Comparison of ENCODE assay signal across 24 cellular contexts in genomic region chr11:19579957-19580356, GRCh38.
DNase-seq lines count a peak whose midpoint lies in the region; ATAC-seq and TF ChIP-seq lines count a peak whose summit lies in the region.
"Had no signal": no experiment of that assay in that cellular context is flagged by ENCODE, and none has a peak within 500 bp of the region (broad histone marks: within the 10 kb centered on the region; RNA-seq: fewer than 3 reads in every experiment).

No MANE protein-coding gene starts in this region.

- no peak for ATAC-seq in HG03457 (IDR thresholded peaks at IDR 0.05; ENCODE audit: unreplicated experiment)
- ATAC-seq: GM23338, PC-3 had no signal

- no peaks in the 10 kb centered on the region for H3K9me3 ChIP-seq in ascending aorta
- no peaks in the 10 kb centered on the region for H3K9me3 ChIP-seq in sigmoid colon
- H3K9me3 ChIP-seq in transverse colon, result no peaks in the 10 kb centered on the region
- H3K9me3 ChIP-seq: MG63 had no signal

- no peak for DNase-seq in ascending aorta (ENCODE audit: low spot score in 2 of 2)
- peak; percentile 68 for DNase-seq in coronary artery (ENCODE audit: low spot score)
- no peak for DNase-seq in sigmoid colon
- DNase-seq in transverse colon, result no peak
- no peak for DNase-seq in activated CD4-positive, CD25-positive, alpha-beta regulatory T cell (lab: John Stamatoyannopoulos, UW)
- no peak for DNase-seq in DMS153 (lab: John Stamatoyannopoulos, UW)
- DNase-seq: AML-193; CD4-positive, alpha-beta T cell; DMS53; H9; IMR-90; KG1; MG63; NCI-H1105 treated with DMSO at 0.1 percent for 48 hours; NCI-H2029; NCI-H446; NCI-H524 treated with DMSO at 0.1 percent for 48 hours; NCI-H82; NK-92 treated with Interleukin-12 subunit alpha and Interleukin-12 subunit beta, amount 100 ng/mL, for 24 hours; PC-3; SJCRH30 had no signal

- intact Hi-C loops in ascending aorta (cut with DNase I) (loop anchor here (2.0 to 5.0 kb wide), 4 partner anchors 13 to 147 kb away; partner anchors contain the start of gene NAV2), sigmoid colon (cut with DNase I) (loop anchor here (2.0 to 5.0 kb wide), 3 partner anchors 37 to 101 kb away; no protein-coding TSS in a partner anchor), transverse colon (cut with DNase I; ENCODE audit: low total_unique reads) (no loop called here)

- no peaks in the 10 kb centered on the region for H3K36me3 ChIP-seq in ascending aorta
- no peaks in the 10 kb centered on the region for H3K36me3 ChIP-seq in sigmoid colon
- H3K36me3 ChIP-seq in transverse colon, result no peaks in the 10 kb centered on the region
- H3K36me3 ChIP-seq: BLaER1 treated with 17β-estradiol and CSF1 and Interleukin-3, amounts not matched to agents 10 nM and 100 nM; MG63; SJCRH30 had no signal

- in situ Hi-C loops in transverse colon (cut with MboI; ENCODE audit: low pct_ligation_motif_present in 1 of 4, low pct_unique_long_range_greater_than_20kb in 1 of 4, low sequenced_read_pairs in 3 of 4), result no loop called here

- no peaks in the 10 kb centered on the region for H3K27me3 ChIP-seq in ascending aorta
- no peaks in the 10 kb centered on the region for H3K27me3 ChIP-seq in sigmoid colon
- no peaks in the 10 kb centered on the region for H3K27me3 ChIP-seq in transverse colon
- H3K27me3 ChIP-seq: BLaER1 treated with 17β-estradiol and CSF1 and Interleukin-3, amounts not matched to agents 10 nM and 100 nM; MG63; SJCRH30 had no signal

- peak overlapping the region; percentile 93 to 98 for H3K27ac ChIP-seq in ascending aorta
- peak overlapping the region; percentile 89 to 92 for H3K27ac ChIP-seq in coronary artery
- peak overlapping the region in 3 of 4 donors; percentile 92 to 94 (median 93) for H3K27ac ChIP-seq in sigmoid colon
- H3K27ac ChIP-seq in transverse colon, result peak overlapping the region in 3 of 4 donors; percentile 81 to 85 (median 84)
- H3K27ac ChIP-seq: BLaER1 treated with 17β-estradiol and CSF1 and Interleukin-3, amounts not matched to agents 10 nM and 100 nM; SJCRH30 had no signal

- no peak for TF ChIP-seq POLR2A in sigmoid colon (IDR thresholded peaks at IDR 0.05)
- no peak for TF ChIP-seq POLR2A in transverse colon (IDR thresholded peaks at IDR 0.05)

- H3K4me3 ChIP-seq in ascending aorta (no peak overlapping the region), coronary artery (no peak overlapping the region), sigmoid colon (no peak overlapping the region), transverse colon (no peak overlapping the region)
- H3K4me3 ChIP-seq: BLaER1 treated with 17β-estradiol and CSF1 and Interleukin-3, amounts not matched to agents 10 nM and 100 nM; GM23338; MG63; SJCRH30 had no signal

- no peak for TF ChIP-seq EP300 in sigmoid colon (IDR thresholded peaks at IDR 0.05)
- no peak for TF ChIP-seq EP300 in transverse colon (IDR thresholded peaks at IDR 0.05; ENCODE audit: low read depth)

- TF ChIP-seq CTCF in ascending aorta (IDR thresholded peaks at IDR 0.05) (no peak), coronary artery (IDR thresholded peaks at IDR 0.05) (no peak), sigmoid colon (IDR thresholded peaks at IDR 0.05) (no peak), transverse colon (IDR thresholded peaks at IDR 0.05) (no peak)

- WGBS in sigmoid colon, 2 donors, result 26 to 68% methylated on average over 5 of the region's 5 CpGs
- 23 to 51% methylated on average over 3 to 5 of the region's 5 CpGs for WGBS in transverse colon (ENCODE audit: low coverage in 1 of 2), 2 donors

- H3K4me1 ChIP-seq in ascending aorta (peaks cover 41 to 56% of the 10 kb centered on the region in 2 donors), sigmoid colon (peaks cover 0 to 56% (median 51%) of the 10 kb centered on the region in 4 donors), transverse colon (peaks cover 13 to 24% (median 16%) of the 10 kb centered on the region in 4 donors)
